29 cellular contexts compared by ENCODE assay signal in the genomic region with DNA sequence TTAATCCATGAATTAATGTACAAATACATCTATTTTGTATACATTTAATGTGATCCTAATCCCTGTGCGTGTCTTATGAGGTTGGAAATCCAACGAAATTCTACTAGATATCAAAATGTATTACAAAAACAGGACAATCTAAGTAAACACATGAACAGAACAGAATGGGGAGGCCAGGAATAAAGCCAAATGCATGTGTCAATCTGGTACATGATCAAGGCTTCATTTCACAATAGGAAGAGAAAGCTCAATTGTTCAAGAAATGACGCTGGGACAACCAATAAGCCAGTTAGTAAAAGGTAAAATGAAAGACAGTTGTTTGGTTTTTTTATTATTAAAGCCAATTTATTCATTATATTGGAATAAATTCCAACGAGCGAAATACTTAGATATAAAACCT.
"Had no signal": no experiment of that assay in that cellular context is flagged by ENCODE, and none has a peak within 500 bp of the region (broad histone marks: within the 10 kb centered on the region; RNA-seq: fewer than 3 reads in every experiment).

No MANE protein-coding gene starts in this region.

- ATAC-seq: heart right ventricle; left lung; naive thymus-derived CD4-positive, alpha-beta T cell; pancreas; stimulated activated memory B cell treated with anti-CD40 and anti-IgM and Interleukin-4, amounts not matched to agents 10 μg/mL and 1 μg/mL and 100 μg/mL, for 72 hours had no signal

- H3K4me1 ChIP-seq: left lung, pancreas, right atrium auricular region, upper lobe of left lung, vagina had no signal

- H3K27ac ChIP-seq: brain microvascular endothelial cell, epithelial cell of prostate, heart right ventricle, left lung, pancreas, right atrium auricular region, upper lobe of left lung, vagina, VCaP had no signal

- H3K36me3 ChIP-seq: brain microvascular endothelial cell, esophagus squamous epithelium, heart right ventricle, left lung, pancreas, right atrium auricular region, upper lobe of left lung, vagina had no signal

- H3K9me3 ChIP-seq: esophagus squamous epithelium, heart right ventricle, left lung, pancreas, right atrium auricular region, upper lobe of left lung, vagina had no signal

- H3K4me2 ChIP-seq: smooth muscle cell had no signal

- FAIRE-seq: endometrium, islet of Langerhans, pancreas, TTC549 had no signal

- H3K4me3 ChIP-seq: esophagus squamous epithelium, heart right ventricle, left lung, lung, pancreas, right atrium auricular region, smooth muscle cell, upper lobe of left lung, vagina had no signal

- DNase-seq: activated CD4-positive, alpha-beta memory T cell treated with anti-CD3 and anti-CD28 coated beads for 36 hours; activated CD4-positive, alpha-beta T cell treated with anti-CD3 and anti-CD28 coated beads, Interleukin-2, amount 10 ng/mL, durations not matched to agents 24 days and 14 days; activated CD8-positive, alpha-beta memory T cell treated with anti-CD3 and anti-CD28 coated beads, Interleukin-2, amount 50 U/mL, for 48 hours; activated gamma-delta T cell; activated naive CD4-positive, alpha-beta T cell treated with anti-CD3 and anti-CD28 coated beads, Interleukin-2, amount 10 ng/mL, durations not matched to agents 7 days and 5 days; activated T-cell treated with anti-CD3 and anti-CD28 coated beads, Interleukin-2, amount 50 U/mL, for 24 hours; amniotic stem cell; brain microvascular endothelial cell; effector CD8-positive, alpha-beta T cell; esophagus squamous epithelium; heart right ventricle; left lung; naive thymus-derived CD4-positive, alpha-beta T cell; pancreas; stimulated activated CD4-positive, alpha-beta T cell treated with anti-CD3 and anti-CD28 coated beads, Interleukin-1b, Interleukin-23, amount 100 ng/mL, for 48 hours; stimulated activated CD4-positive, alpha-beta T cell treated with anti-CD3 and anti-CD28 coated beads, Interleukin-4, amount 100 ng/mL, for 4 hours; stimulated activated CD8-positive, alpha-beta memory T cell treated with anti-CD3 and anti-CD28 coated beads, Interleukin-4, amount 100 ng/mL, for 48 hours; T-helper 9 cell; upper lobe of left lung had no signal

- H3K27me3 ChIP-seq: brain microvascular endothelial cell, pancreas, right atrium auricular region, upper lobe of left lung, vagina had no signal
